In the genomic region with DNA sequence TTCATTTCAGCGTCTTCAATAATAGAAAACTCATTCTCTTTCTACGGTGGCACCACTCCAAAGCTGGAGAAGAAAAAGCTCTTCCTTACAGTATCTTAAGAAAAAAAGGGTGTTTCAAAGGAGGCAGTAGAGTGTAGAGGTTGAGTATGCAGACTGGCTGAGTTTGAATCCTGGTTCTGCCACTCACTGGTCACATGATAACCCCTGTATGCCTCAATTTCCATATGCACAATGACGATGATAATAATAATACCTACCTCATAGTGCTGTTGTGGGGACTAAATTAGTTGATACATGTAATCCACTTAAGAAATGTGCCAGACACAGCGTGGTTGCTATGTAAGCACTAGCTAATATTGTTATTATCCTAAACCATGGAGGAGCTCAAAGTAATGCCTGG, we compare ENCODE assay signal across 1 cellular context.
TF ChIP-seq lines count a peak whose summit lies in the region.

No MANE protein-coding gene starts in this region.

TF ChIP-seq in IMR-90, 13 proteins besides CTCF, POLR2A, EP300 and RAD21 (continued from another document):
- no peak for TF ChIP-seq BHLHE40 (IDR thresholded peaks at IDR 0.05; ENCODE audit: low read depth, low read length)
- no peak for TF ChIP-seq RFX5 (IDR thresholded peaks at IDR 0.05; ENCODE audit: low read depth, low read length)
- TF ChIP-seq CEBPB (IDR thresholded peaks at IDR 0.05; ENCODE audit: low read depth, low read length) = no peak
- TF ChIP-seq MXI1 (IDR thresholded peaks at IDR 0.05; ENCODE audit: borderline replicate concordance, low read depth, low read length) = no peak
